Comparison of ENCODE assay signal across 8 cellular contexts in the genomic region with DNA sequence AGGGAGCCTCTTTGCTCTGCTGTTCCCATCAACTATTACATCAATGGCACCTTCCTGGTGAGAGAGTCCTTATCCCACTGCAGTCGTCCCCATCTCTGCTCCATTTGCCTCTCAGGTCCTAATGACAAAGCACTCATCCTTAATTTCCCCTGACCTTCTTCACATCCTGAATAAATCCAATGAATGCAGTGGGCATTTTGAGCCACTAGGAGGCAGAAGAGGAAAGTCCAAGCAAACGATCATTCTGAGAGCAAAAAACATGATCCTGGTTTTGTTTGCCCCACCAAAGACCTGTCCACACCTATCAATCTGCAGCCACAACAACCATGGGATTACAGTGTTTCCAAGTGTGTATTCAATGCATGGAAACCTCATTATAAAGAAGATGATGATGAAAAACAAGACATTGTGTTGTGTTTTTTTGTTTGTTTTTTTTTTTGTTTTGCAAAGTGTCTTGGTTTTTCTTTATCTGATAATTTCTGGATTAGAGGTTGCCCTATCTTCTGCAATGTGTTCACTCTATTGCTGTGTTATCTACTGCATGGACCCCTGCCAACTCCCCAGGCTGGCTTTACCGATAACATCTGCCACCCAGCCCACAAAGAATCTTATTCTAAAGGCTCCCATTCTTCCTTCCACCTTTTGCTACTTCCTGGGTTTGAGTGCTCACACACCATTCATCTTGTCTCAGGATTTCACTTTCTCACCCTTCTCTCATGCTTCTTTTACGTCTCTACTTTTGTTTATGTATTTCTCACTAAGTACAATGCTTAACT.
DNase-seq lines count a peak whose midpoint lies in the region; ATAC-seq and TF ChIP-seq lines count a peak whose summit lies in the region.

No MANE protein-coding gene starts in this region.

- peaks cover 4% of the 10 kb centered on the region for H3K36me3 Mint-ChIP-seq in endothelial cell (ENCODE audit: low read depth, unreplicated experiment)

- intact Hi-C loops in heart right ventricle (cut with DNase I), result loop anchor here in 2 of 10 donors (5.0 to 10.0 kb wide), 3 partner anchors 57 to 1906 kb away; a partner anchor contains a TSS
- intact Hi-C loops in Right ventricle myocardium superior (cut with DNase I), result no loop called here

- TF ChIP-seq CTCF in heart right ventricle (IDR thresholded peaks at IDR 0.05), result peak in 8 of 9 donors; percentile 24 to 59 (median 47)
- peak; percentile 71 for TF ChIP-seq CTCF in endothelial cell (IDR thresholded peaks at IDR 0.05; ENCODE audit: unreplicated experiment)
- peak; percentile 31 for TF ChIP-seq CTCF in osteoblast (IDR thresholded peaks at IDR 0.05; ENCODE audit: extremely low read depth, low read depth, low read length)

- whole genome bisulfite sequencing in heart right ventricle, 2 donors, result 6 to 7% methylated on average over 4 of the region's 4 CpGs

- H3K4me3 Mint-ChIP-seq in endothelial cell (ENCODE audit: unreplicated experiment), result no peak overlapping the region

- H3K27me3 Mint-ChIP-seq in endothelial cell (ENCODE audit: unreplicated experiment), result peaks cover 2% of the 10 kb centered on the region

- no peak overlapping the region for H3K4me3 ChIP-seq in heart right ventricle
- H3K4me3 ChIP-seq in osteoblast (ENCODE audit: insufficient read depth, low read length), result no peak overlapping the region

- DNase-seq in heart right ventricle (no peak), Right ventricle myocardium superior (no peak), NCI-H82 (lab: John Stamatoyannopoulos, UW) (peak; percentile 76), endothelial cell (ENCODE audit: low spot score) (peak; percentile 50), osteoblast (ENCODE audit: insufficient read length, low spot score, missing footprints) (no peak), UCSD-AML1 (lab: John Stamatoyannopoulos, UW; ENCODE audit: unreplicated experiment) (no peak)

- ATAC-seq in heart right ventricle, result no peak
- ATAC-seq in Right ventricle myocardium superior (ENCODE audit: poor library complexity), result no peak
- peak; percentile 57 for ATAC-seq in HG02884 (IDR thresholded peaks at IDR 0.05; ENCODE audit: unreplicated experiment)
- ATAC-seq in HG03039 (IDR thresholded peaks at IDR 0.05; ENCODE audit: unreplicated experiment), result no peak

- H3K27me3 ChIP-seq in heart right ventricle (no peaks in the 10 kb centered on the region), osteoblast (ENCODE audit: insufficient read depth, low read length) (no peaks in the 10 kb centered on the region)

- H3K79me2 ChIP-seq in osteoblast (ENCODE audit: insufficient read depth, low read length), result no peaks in the 10 kb centered on the region

- no peaks in the 10 kb centered on the region for H4K20me1 ChIP-seq in osteoblast (ENCODE audit: insufficient read depth, low read length)

- peaks cover 0 to 3% (median 0%) of the 10 kb centered on the region in 11 donors for H3K9me3 ChIP-seq in heart right ventricle
- H3K9me3 ChIP-seq in osteoblast (ENCODE audit: low read depth, low read length), result no peaks in the 10 kb centered on the region

- no peaks in the 10 kb centered on the region for H3K9me3 Mint-ChIP-seq in endothelial cell (ENCODE audit: unreplicated experiment)

- no peak overlapping the region for H2AFZ ChIP-seq in osteoblast (ENCODE audit: low read length)

- peaks cover 16% of the 10 kb centered on the region for H3K4me1 Mint-ChIP-seq in endothelial cell (ENCODE audit: unreplicated experiment)

- H3K27ac ChIP-seq in heart right ventricle (no peak overlapping the region), osteoblast (ENCODE audit: low read depth, low read length) (no peak overlapping the region)

- H3K36me3 ChIP-seq in heart right ventricle, result no peaks in the 10 kb centered on the region
- no peaks in the 10 kb centered on the region for H3K36me3 ChIP-seq in osteoblast (ENCODE audit: insufficient read depth, low read length)

- no peaks in the 10 kb centered on the region for H3K4me1 ChIP-seq in heart right ventricle
- H3K4me1 ChIP-seq in osteoblast (ENCODE audit: insufficient read depth, low read length), result no peaks in the 10 kb centered on the region

- no peak overlapping the region for H3K4me2 ChIP-seq in osteoblast (ENCODE audit: insufficient read depth, low read length)

- peak overlapping the region; percentile 76 for H3K27ac Mint-ChIP-seq in endothelial cell (ENCODE audit: unreplicated experiment)

Comparison
In these comparisons a context has a peak if more than half of its experiments do, and no peak if none do; other contexts are left out.
1. DNase-seq: peak in NCI-H82 (single experiment) and endothelial cell (single experiment); none in heart right ventricle (0 of 2), Right ventricle myocardium superior (single experiment), osteoblast (single experiment) and UCSD-AML1 (single experiment).
2. Peak in every context shown above with its lines, with median percentiles within 50 percentile points of each other: CTCF ChIP-seq.